27 cellular contexts compared by ENCODE assay signal in the genomic region with DNA sequence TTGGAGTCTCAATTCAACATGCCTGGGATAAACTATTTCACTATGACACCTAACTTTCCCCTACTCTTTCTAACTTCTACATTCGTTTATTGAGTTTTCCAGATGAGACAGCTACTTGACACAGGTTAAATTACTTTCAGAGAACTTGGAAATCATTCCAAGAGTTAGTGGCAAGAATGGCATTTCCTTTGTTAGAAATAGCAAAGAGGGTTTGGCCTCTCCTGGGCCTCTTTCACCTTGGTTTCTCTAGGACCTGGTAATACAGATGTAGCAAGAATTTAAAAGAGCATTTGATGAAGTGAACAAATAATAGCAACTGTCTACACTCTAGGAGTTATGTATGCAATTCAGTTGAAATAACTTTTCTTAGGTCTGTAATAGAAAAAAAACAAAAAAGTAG.
DNase-seq lines count a peak whose midpoint lies in the region; ATAC-seq and TF ChIP-seq lines count a peak whose summit lies in the region.
"Had no signal": no experiment of that assay in that cellular context is flagged by ENCODE, and none has a peak within 500 bp of the region (broad histone marks: within the 10 kb centered on the region; RNA-seq: fewer than 3 reads in every experiment).

No MANE protein-coding gene starts in this region.

- no peak overlapping the region for H2BK15ac ChIP-seq in IMR-90 (ENCODE audit: low read depth, low read length)

- H3K36me3 Mint-ChIP-seq in Caco-2 (ENCODE audit: insufficient read depth, unreplicated experiment): no peaks in the 10 kb centered on the region
- H3K36me3 Mint-ChIP-seq: activated naive CD4-positive, alpha-beta T cell treated with anti-CD3 and anti-CD28 coated beads, Interleukin-2, amount 10 ng/mL, durations not matched to agents 7 days and 5 days; type B pancreatic cell had no signal

- H3K9me3 Mint-ChIP-seq in Caco-2 (ENCODE audit: unreplicated experiment): no peaks in the 10 kb centered on the region
- H3K9me3 Mint-ChIP-seq: activated B cell treated with CpG ODN at 0.5 μM for 24 hours; activated naive CD4-positive, alpha-beta T cell treated with anti-CD3 and anti-CD28 coated beads, Interleukin-2, amount 10 ng/mL, durations not matched to agents 7 days and 5 days; activated T-helper 1 cell treated with anti-CD3 and anti-CD28 coated beads, Interleukin-12 subunit alpha, Interleukin-12 subunit beta, Interleukin-2, Interleukin-4 antibody, amounts not matched to agents 30 ng/mL and 10 ng/mL and 1 ng/mL, durations not matched to agents 14 hours and 24 hours and 36 hours; type B pancreatic cell had no signal

- H2AK9ac ChIP-seq in IMR-90 (replicated peaks; ENCODE audit: low read depth, low read length, poor library complexity): no peak overlapping the region

- no peak overlapping the region for H4K5ac ChIP-seq in IMR-90 (ENCODE audit: low read depth, low read length)

- no peak overlapping the region for H2BK20ac ChIP-seq in IMR-90 (ENCODE audit: low read depth, low read length)

- no peak overlapping the region for H2AK5ac ChIP-seq in IMR-90 (ENCODE audit: low read depth, low read length)

- no peaks in the 10 kb centered on the region for H3K79me2 ChIP-seq in ACC112 (ENCODE audit: control insufficient read depth, insufficient read depth, low read length, unreplicated experiment)

- H3K27ac Mint-ChIP-seq in Caco-2 (ENCODE audit: unreplicated experiment): no peak overlapping the region
- H3K27ac Mint-ChIP-seq: activated B cell treated with CpG ODN at 0.5 μM for 24 hours; activated naive CD4-positive, alpha-beta T cell treated with anti-CD3 and anti-CD28 coated beads, Interleukin-2, amount 10 ng/mL, durations not matched to agents 7 days and 5 days; activated T-helper 1 cell treated with anti-CD3 and anti-CD28 coated beads, Interleukin-12 subunit alpha, Interleukin-12 subunit beta, Interleukin-2, Interleukin-4 antibody, amounts not matched to agents 30 ng/mL and 10 ng/mL and 1 ng/mL, durations not matched to agents 14 hours and 24 hours and 36 hours; type B pancreatic cell had no signal

- TF ChIP-seq CTCF in IMR-90 (conservative IDR thresholded peaks at IDR 0.05; ENCODE audit: low read depth, low read length): no peak
- no peak for TF ChIP-seq CTCF in cardiac fibroblast (IDR thresholded peaks at IDR 0.05; ENCODE audit: low read depth, low read length)
- no peak for TF ChIP-seq CTCF in Caco-2 (IDR thresholded peaks at IDR 0.05; ENCODE audit: insufficient read depth in 1 of 2, low read depth in 1 of 2, low read length in 1 of 2, severe bottlenecking in 1 of 2, unreplicated experiment in 1 of 2)

- H3K9me3 ChIP-seq in IMR-90 (ENCODE audit: control insufficient read depth, insufficient read depth, low read length) (no peaks in the 10 kb centered on the region), Caco-2 (no peaks in the 10 kb centered on the region)
- H3K9me3 ChIP-seq: esophagus muscularis mucosa had no signal

- in situ Hi-C loops in IMR-90 (cut with MboI; ENCODE audit: low sequenced_read_pairs): no loop called here

- H2BK5ac ChIP-seq in IMR-90 (ENCODE audit: low read depth, low read length, poor library complexity, severe bottlenecking): no peak overlapping the region

- POLR2A ChIA-PET in IMR-90 (lab: Charles Lee; ENCODE audit: unreplicated experiment): no interaction called here
- POLR2A ChIA-PET in Caco-2 (lab: Charles Lee): no interaction called here

- H3K56ac ChIP-seq in IMR-90 (ENCODE audit: extremely low read depth, insufficient read depth, low read length): no peak overlapping the region

- WGBS in IMR-90 (ENCODE audit: extremely low coverage in 2 of 2, insufficient read length in 1 of 2), 2 experiments: no CpG with 5 or more reads among the region's 1 CpG

- DNase-seq in IMR-90 (peak; percentile 6), cardiac fibroblast (ENCODE audit: low read depth in 2 of 2) (peak; percentile 10 to 32), iPS-NIHi11 (ENCODE audit: low spot score) (peak; percentile 7), COLO829 (ENCODE audit: low spot score) (no peak), Caco-2 (no peak), NCI-H510A treated with DMSO at 0.1 percent for 48 hours (lab: John Stamatoyannopoulos, UW) (no peak)
- no peak for DNase-seq in stimulated activated CD4-positive, alpha-beta T cell treated with anti-CD3 and anti-CD28 coated beads, Interleukin-4, amount 100 ng/mL, for 1 hour
- DNase-seq: activated B cell treated with CpG ODN at 0.5 μM for 24 hours; activated naive CD4-positive, alpha-beta T cell treated with anti-CD3 and anti-CD28 coated beads, Interleukin-2, amount 10 ng/mL, durations not matched to agents 7 days and 5 days; aorta; COR-L47; DND-41; effector CD4-positive, alpha-beta T cell; glutamatergic neuron; left colon; MM.1S; NCI-H1417 treated with DMSO at 0.1 percent for 48 hours; NCI-H446; nucleus accumbens; Right ventricle myocardium superior; stimulated activated CD4-positive, alpha-beta T cell treated with anti-CD3 and anti-CD28 coated beads, Interleukin-1b, Interleukin-23, amount 100 ng/mL, for 48 hours; T1000 had no signal

- no peaks in the 10 kb centered on the region for H3K27me3 Mint-ChIP-seq in Caco-2 (ENCODE audit: insufficient read depth, unreplicated experiment)
- H3K27me3 Mint-ChIP-seq: activated B cell treated with CpG ODN at 0.5 μM for 24 hours; activated naive CD4-positive, alpha-beta T cell treated with anti-CD3 and anti-CD28 coated beads, Interleukin-2, amount 10 ng/mL, durations not matched to agents 7 days and 5 days; type B pancreatic cell had no signal

- no peak overlapping the region for H3K9ac ChIP-seq in IMR-90 (ENCODE audit: low read depth, low read length)

- H3K18ac ChIP-seq in IMR-90 (ENCODE audit: low read depth, low read length): no peak overlapping the region

- no peak for TF ChIP-seq RAD21 in IMR-90 (IDR thresholded peaks at IDR 0.05; ENCODE audit: low read length)

- no peak overlapping the region for H3K4ac ChIP-seq in IMR-90 (ENCODE audit: low read depth, low read length)

- H3K27me3 ChIP-seq in ACC112 (ENCODE audit: insufficient read depth, low read length) (no peaks in the 10 kb centered on the region), IMR-90 (ENCODE audit: control insufficient read depth, insufficient read depth, low read length) (no peaks in the 10 kb centered on the region), Caco-2 (replicated peaks; ENCODE audit: control insufficient read depth, insufficient read depth, low read length) (no peaks in the 10 kb centered on the region)
- H3K27me3 ChIP-seq: esophagus muscularis mucosa had no signal

- H3K4me3 Mint-ChIP-seq in Caco-2 (ENCODE audit: unreplicated experiment): no peak overlapping the region
- H3K4me3 Mint-ChIP-seq: activated B cell treated with CpG ODN at 0.5 μM for 24 hours; activated naive CD4-positive, alpha-beta T cell treated with anti-CD3 and anti-CD28 coated beads, Interleukin-2, amount 10 ng/mL, durations not matched to agents 7 days and 5 days; activated T-helper 1 cell treated with anti-CD3 and anti-CD28 coated beads, Interleukin-12 subunit alpha, Interleukin-12 subunit beta, Interleukin-2, Interleukin-4 antibody, amounts not matched to agents 30 ng/mL and 10 ng/mL and 1 ng/mL, durations not matched to agents 14 hours and 24 hours and 36 hours; type B pancreatic cell had no signal

- H3K4me1 Mint-ChIP-seq in Caco-2 (ENCODE audit: low read depth, unreplicated experiment): peaks cover 6% of the 10 kb centered on the region
- H3K4me1 Mint-ChIP-seq: activated B cell treated with CpG ODN at 0.5 μM for 24 hours; activated naive CD4-positive, alpha-beta T cell treated with anti-CD3 and anti-CD28 coated beads, Interleukin-2, amount 10 ng/mL, durations not matched to agents 7 days and 5 days had no signal

- no peaks in the 10 kb centered on the region for H3K9me1 ChIP-seq in IMR-90 (ENCODE audit: insufficient read depth, low read length)

- no TSS peak for BruUV-seq in IMR-90 (replicated peaks; lab: Mats Ljungman, UMichigan)
- no TSS peak for BruUV-seq in Caco-2 (replicated peaks; lab: Mats Ljungman, UMichigan)

- H2AFZ ChIP-seq in ACC112 (ENCODE audit: low read length, unreplicated experiment) (peak overlapping the region; percentile 52), IMR-90 (replicated peaks; ENCODE audit: low read length, poor library complexity) (no peak overlapping the region)

- H3K4me2 ChIP-seq in IMR-90 (ENCODE audit: low read depth, low read length): no peak overlapping the region

- H4K91ac ChIP-seq in IMR-90 (ENCODE audit: insufficient read depth, low read depth, low read length): no peak overlapping the region

- H3K36me3 ChIP-seq in ACC112 (ENCODE audit: insufficient read depth, low read length) (no peaks in the 10 kb centered on the region), IMR-90 (ENCODE audit: control insufficient read depth, insufficient read depth, low read length) (no peaks in the 10 kb centered on the region), Caco-2 (ENCODE audit: control insufficient read depth, insufficient read depth, low read length) (no peaks in the 10 kb centered on the region)
- H3K36me3 ChIP-seq: esophagus muscularis mucosa had no signal

- H3K14ac ChIP-seq in IMR-90 (replicated peaks; ENCODE audit: low read depth, low read length): no peak overlapping the region

- H4K8ac ChIP-seq in IMR-90 (ENCODE audit: low read depth in 2 of 2, low read length in 2 of 2): no peak overlapping the region

- no peak overlapping the region for H3K27ac ChIP-seq in ACC112 (ENCODE audit: low read depth, low read length)
- H3K27ac ChIP-seq in IMR-90 (ENCODE audit: insufficient read depth, low read length): no peak overlapping the region
- H3K27ac ChIP-seq: esophagus muscularis mucosa had no signal

- no peaks in the 10 kb centered on the region for H3K79me1 ChIP-seq in IMR-90 (ENCODE audit: low read depth in 1 of 2, low read length in 2 of 2)

- CTCF ChIA-PET in IMR-90 (lab: Yijun Ruan, JAX) (interaction anchor here (1.1 kb wide), 1 partner anchor 22 kb away, joined by 3 read pairs; no protein-coding TSS in a partner anchor), Caco-2 (lab: Charles Lee) (no interaction called here)

- H3K4me3 ChIP-seq in ACC112 (ENCODE audit: low read depth, low read length): no peak overlapping the region
- no peak overlapping the region for H3K4me3 ChIP-seq in IMR-90 (ENCODE audit: insufficient read depth, low read depth, low read length)
- H3K4me3 ChIP-seq in cardiac fibroblast (replicated peaks in 1 of 2; ENCODE audit: low read depth in 2 of 2, low read length in 2 of 2): no peak overlapping the region
- no peak overlapping the region for H3K4me3 ChIP-seq in Caco-2 (ENCODE audit: low read depth, low read length)
- H3K4me3 ChIP-seq: esophagus muscularis mucosa, K562 had no signal

- dilution Hi-C loops in IMR-90 (cut with HindIII; ENCODE audit: low sequenced_read_pairs, unreplicated experiment): no loop called here

- no peaks in the 10 kb centered on the region for H4K20me1 ChIP-seq in IMR-90 (ENCODE audit: insufficient read depth, low read length)

- no peak for TF ChIP-seq POLR2A in IMR-90 (IDR thresholded peaks at IDR 0.05; ENCODE audit: low read depth, low read length)

- no peak for ATAC-seq in IMR-90 (ENCODE audit: low read depth)
- ATAC-seq: K562, left colon had no signal

- intact Hi-C loops in IMR-90 (cut with micrococcal nuclease): no loop called here
- intact Hi-C loops in Caco-2 (cut with micrococcal nuclease; ENCODE audit: unreplicated experiment): no loop called here

- H3K4me1 ChIP-seq in ACC112 (ENCODE audit: control insufficient read depth, insufficient read depth, low read length, unreplicated experiment): peaks cover 9% of the 10 kb centered on the region
- no peaks in the 10 kb centered on the region for H3K4me1 ChIP-seq in IMR-90 (ENCODE audit: control insufficient read depth, insufficient read depth, low read length)
- no peaks in the 10 kb centered on the region for H3K4me1 ChIP-seq in Caco-2
- H3K4me1 ChIP-seq: esophagus muscularis mucosa had no signal

- no peak overlapping the region for H3K23ac ChIP-seq in IMR-90 (ENCODE audit: low read depth, low read length)

- H2BK120ac ChIP-seq in IMR-90 (ENCODE audit: low read depth, low read length): no peak overlapping the region

Comparison
In these comparisons a context has a peak if more than half of its experiments do, and no peak if none do; other contexts are left out.
1. DNase-seq: peak in IMR-90 (single experiment), cardiac fibroblast (2 of 2) and iPS-NIHi11 (single experiment); none in COLO829 (single experiment), Caco-2 (0 of 2), stimulated activated CD4-positive, alpha-beta T cell treated with anti-CD3 and anti-CD28 coated beads, Interleukin-4, amount 100 ng/mL, for 1 hour (single experiment) and NCI-H510A treated with DMSO at 0.1 percent for 48 hours (single experiment).